ENCODE assay signal across 14 cellular contexts in genomic region chr10:25125151-25125550, GRCh38. TPM values are rescaled to one million over a fixed set of nuclear protein-coding genes. Genes with fewer than 3 reads are reported as not detected.
DNase-seq lines count a peak whose midpoint lies in the region; ATAC-seq lines count a peak whose summit lies in the region.
"Had no signal": no experiment of that assay in that cellular context is flagged by ENCODE, and none has a peak within 500 bp of the region (broad histone marks: within the 10 kb centered on the region; RNA-seq: fewer than 3 reads in every experiment).

No MANE protein-coding gene starts in this region.

- intact Hi-C loops in head of caudate nucleus (cut with DNase I) = no loop called here

- peak; percentile 21 for DNase-seq in NCI-H748 (lab: John Stamatoyannopoulos, UW; ENCODE audit: unreplicated experiment)
- no peak for DNase-seq in NCI-H748 treated with DMSO at 0.1 percent for 48 hours (lab: John Stamatoyannopoulos, UW)
- DNase-seq in NCI-H69 (lab: John Stamatoyannopoulos, UW) = peak; percentile 48
- DNase-seq in head of caudate nucleus = peak in 38 of 42 donors; percentile 3 to 63 (median 30)
- DNase-seq in renal cortical epithelial cell (ENCODE audit: low read depth) = peak; percentile 6
- no peak for DNase-seq in activated naive CD4-positive, alpha-beta T cell treated with Interleukin-2 at 50 U/mL for 16 hours
- no peak for DNase-seq in HuH-7 (ENCODE audit: low spot score)
- DNase-seq: activated CD4-positive, alpha-beta memory T cell treated with anti-CD3 and anti-CD28 coated beads for 36 hours; CD4-positive, CD25-positive, alpha-beta regulatory T cell; kidney glomerular epithelial cell; spleen; upper lobe of right lung had no signal

- ATAC-seq in HG03469 (IDR thresholded peaks at IDR 0.05; ENCODE audit: unreplicated experiment) = no peak
- ATAC-seq: stimulated activated memory B cell treated with anti-CD40 and anti-IgM and Interleukin-4, amounts not matched to agents 10 μg/mL and 1 μg/mL and 100 μg/mL, for 72 hours; upper lobe of right lung had no signal

RNA-seq across cellular contexts. Expression of gene GPR158, which starts 49.6 kb away (rescaled TPM):
- not detected in 2 replicates for total RNA-seq in renal cortical epithelial cell
- total RNA-seq: activated CD4-positive, alpha-beta memory T cell treated with anti-CD3 and anti-CD28 coated beads for 36 hours; CD4-positive, CD25-positive, alpha-beta regulatory T cell; upper lobe of right lung had no signal

Comparison
In these comparisons a context has a peak if more than half of its experiments do, and no peak if none do; other contexts are left out.
1. DNase-seq: peak in NCI-H748 (single experiment), NCI-H69 (single experiment), head of caudate nucleus (38 of 42) and renal cortical epithelial cell (single experiment); none in NCI-H748 treated with DMSO at 0.1 percent for 48 hours (single experiment), activated naive CD4-positive, alpha-beta T cell treated with Interleukin-2 at 50 U/mL for 16 hours (single experiment) and HuH-7 (single experiment).